Comparison of ENCODE assay signal across 8 cellular contexts in the genomic region with DNA sequence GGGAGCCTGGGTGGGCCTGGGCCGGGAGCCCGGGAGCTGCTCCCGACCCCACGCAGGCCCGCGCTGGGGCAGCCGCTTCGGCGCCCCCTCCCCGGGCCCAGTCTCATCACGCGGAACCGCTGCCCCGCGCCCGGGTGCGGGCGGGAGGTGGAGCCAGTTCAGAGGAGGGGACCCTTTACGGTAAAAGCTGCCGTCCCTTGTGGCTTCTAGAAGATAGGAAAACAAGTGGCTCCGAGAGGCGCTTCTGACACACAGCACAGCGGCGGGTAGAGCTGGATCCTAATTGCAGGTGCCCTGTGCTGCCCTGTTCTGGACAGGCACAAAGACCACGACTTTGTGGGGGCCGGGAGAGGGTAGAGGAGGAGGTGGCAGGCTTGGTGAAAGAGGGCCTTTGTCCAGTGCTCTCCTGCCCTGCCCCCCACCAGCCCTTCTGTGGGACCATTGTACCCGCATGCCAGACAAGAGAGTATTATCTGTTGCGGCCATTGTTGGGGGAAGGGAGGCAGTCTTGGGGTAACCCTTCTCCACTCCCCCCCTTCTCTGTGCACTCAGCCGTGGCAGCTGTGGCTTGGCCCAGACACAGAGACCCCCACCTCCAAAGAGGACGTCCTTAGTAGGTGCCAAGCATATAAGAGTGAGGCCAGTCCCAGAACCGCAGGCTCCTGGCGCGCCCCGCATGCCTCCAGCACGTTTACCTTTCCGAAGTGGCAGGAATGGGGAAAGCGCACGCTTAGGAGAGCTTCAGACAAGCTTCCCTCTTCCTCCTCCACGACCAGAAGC. TPM values are rescaled to one million over a fixed set of nuclear protein-coding genes. Genes with fewer than 3 reads are reported as not detected.
A peak's percentile ranks its signal among the peaks of the same experiment; 100 is the strongest.
DNase-seq lines count a peak whose midpoint lies in the region; ATAC-seq, FAIRE-seq and TF ChIP-seq lines count a peak whose summit lies in the region.

No MANE protein-coding gene starts in this region.

- WGBS in HepG2 (ENCODE audit: low lambda C conversion rate), result 33% methylated on average over 23 of the region's 39 CpGs

- H3K4me3 Mint-ChIP-seq in T-helper 1 cell treated with Interleukin-12 subunit alpha and Interleukin-12 subunit beta and Interleukin-4 antibody, amounts not matched to agents 30 μg/mL and 1 μg/mL, for 36 hours, result peak overlapping the region; percentile 85

- H3K4me2 ChIP-seq in HepG2 (ENCODE audit: low read depth, low read length), result peak overlapping the region; percentile 90

- H3K36me3 Mint-ChIP-seq in T-helper 1 cell treated with Interleukin-12 subunit alpha and Interleukin-12 subunit beta and Interleukin-4 antibody, amounts not matched to agents 30 μg/mL and 1 μg/mL, for 36 hours (ENCODE audit: low read depth), result peaks cover 16% of the 10 kb centered on the region

- H3K36me3 ChIP-seq in ES-I3 (ENCODE audit: insufficient read depth, low read length), result peaks cover 4% of the 10 kb centered on the region; the same call in 1 of the 2 replicates
- no peaks in the 10 kb centered on the region for H3K36me3 ChIP-seq in breast epithelium
- peaks cover 14 to 32% of the 10 kb centered on the region in 2 experiments for H3K36me3 ChIP-seq in HepG2 (replicated peaks in 1 of 2; ENCODE audit: control insufficient read depth in 1 of 2, insufficient read depth in 2 of 2, low read length in 2 of 2)

- POLR2A ChIA-PET in HepG2 (lab: Yijun Ruan, JAX), result interaction anchor here (0.9 to 9.0 kb wide), 17 partner anchors 8 to 281 kb away, joined by 3 to 180 read pairs (median 5); a partner anchor contains a TSS

- TF ChIP-seq EP300 in HepG2 (IDR thresholded peaks at IDR 0.05; ENCODE audit: low read depth in 2 of 2, low read length in 2 of 2), result peak; percentile 39 to 48; a peak in 1 of 4 replicates
- TF ChIP-seq EP300 in HepG2 (CRISPR knock-in tag; IDR thresholded peaks at IDR 0.05; ENCODE audit: borderline replicate concordance), result peak; percentile 61; the same call in 1 of the 2 replicates

- in situ Hi-C loops in HepG2 (cut with HindIII; ENCODE audit: extremely low pct_ligation_motif_present, low pct_unique_long_range_greater_than_20kb), result loop anchor here (5.0 kb wide), 1 partner anchor 50 kb away; a partner anchor contains a TSS

- TF ChIP-seq POLR2A in breast epithelium (IDR thresholded peaks at IDR 0.05), result no peak
- TF ChIP-seq POLR2A in HepG2 (IDR thresholded peaks at IDR 0.05; ENCODE audit: insufficient read depth in 1 of 2, low read depth in 2 of 2, low read length in 2 of 2), result peak; percentile 41 to 86; a peak in 3 of 4 replicates

- CTCF ChIA-PET in HepG2 (lab: Yijun Ruan, JAX; ENCODE audit: low intra/inter-chr PET ratio, low total read pairs), result no interaction called here

- H3K9ac ChIP-seq in ES-I3 (ENCODE audit: low read depth, low read length) (peak overlapping the region; percentile 72), HepG2 (ENCODE audit: insufficient read depth, low read depth, low read length) (peak overlapping the region; percentile 98)

- H3K4me1 Mint-ChIP-seq in T-helper 1 cell treated with Interleukin-12 subunit alpha and Interleukin-12 subunit beta and Interleukin-4 antibody, amounts not matched to agents 30 μg/mL and 1 μg/mL, for 36 hours (ENCODE audit: low read depth), result peaks cover 26% of the 10 kb centered on the region

- H3K9me3 ChIP-seq in ES-I3 (ENCODE audit: control insufficient read depth, insufficient read depth, low read length) (no peaks in the 10 kb centered on the region), breast epithelium (no peaks in the 10 kb centered on the region), HepG2 (ENCODE audit: low read length) (no peaks in the 10 kb centered on the region)

- H3K27me3 ChIP-seq in breast epithelium, result no peaks in the 10 kb centered on the region
- H3K27me3 ChIP-seq in HepG2 (ENCODE audit: control insufficient read depth in 1 of 2, insufficient read depth in 2 of 2, low read length in 2 of 2), result peaks cover 0 to 5% of the 10 kb centered on the region in 2 experiments; a peak in 2 of 5 replicates

- peak; percentile 21 for FAIRE-seq in HepG2 (lab: Jason Lieb, UNC)
- no peak for FAIRE-seq in HTR-8/SVneo (lab: Jason Lieb, UNC)

- H4K20me1 ChIP-seq in HepG2 (ENCODE audit: insufficient read depth, low read length), result peaks cover 6% of the 10 kb centered on the region; the same call in 1 of the 2 replicates

- peaks cover 40% of the 10 kb centered on the region for H3K79me2 ChIP-seq in HepG2 (ENCODE audit: insufficient read depth, low read length)

- no peak for TF ChIP-seq RAD21 in HepG2 (CRISPR knock-in tag; IDR thresholded peaks at IDR 0.05)

- no peaks in the 10 kb centered on the region for H3K9me3 Mint-ChIP-seq in T-helper 1 cell treated with Interleukin-12 subunit alpha and Interleukin-12 subunit beta and Interleukin-4 antibody, amounts not matched to agents 30 μg/mL and 1 μg/mL, for 36 hours

- peak; percentile 25 for ATAC-seq in HepG2

- DNase-seq in HFF-Myc (ENCODE audit: extremely low read depth, low read depth), result no peak
- no peak for DNase-seq in breast epithelium (ENCODE audit: low spot score in 2 of 2)
- DNase-seq in HepG2 (ENCODE audit: low spot score), result peak; percentile 82
- peak; percentile 43 for DNase-seq in stimulated activated CD4-positive, alpha-beta T cell treated with anti-CD3 and anti-CD28 coated beads, Interleukin-4, amount 100 ng/mL, for 24 hours
- no peak for DNase-seq in HTR-8/SVneo (ENCODE audit: insufficient read length, low spot score)
- no peak for DNase-seq in NCI-H524 (lab: John Stamatoyannopoulos, UW)

- intact Hi-C loops in breast epithelium (cut with DNase I; ENCODE audit: low total_unique reads), result loop anchor here (10.0 kb wide), 2 partner anchors 57 to 137 kb away; a partner anchor contains a TSS
- intact Hi-C loops in HepG2 (cut with micrococcal nuclease; ENCODE audit: unreplicated experiment), result no loop called here

- H3K27ac ChIP-seq in breast epithelium, result peak overlapping the region; percentile 90 to 91
- peak overlapping the region; percentile 83 for H3K27ac ChIP-seq in HepG2 (ENCODE audit: extremely low read length, insufficient read depth, low read length)

- TF ChIP-seq CTCF in HFF-Myc (IDR thresholded peaks at IDR 0.05; ENCODE audit: low read depth, low read length, missing control alignments) (no peak), breast epithelium (IDR thresholded peaks at IDR 0.05) (no peak), HepG2 (CRISPR knock-in tag; IDR thresholded peaks at IDR 0.05) (0 out of 2 replicates have a peak, but pooled peaks have one; percentile 8)

- no peak overlapping the region for H2AFZ ChIP-seq in HepG2 (ENCODE audit: low read length)

- BruUV-seq in HepG2 (replicated peaks; lab: Mats Ljungman, UMichigan), result TSS peak; percentile 53

- H3K27me3 Mint-ChIP-seq in T-helper 1 cell treated with Interleukin-12 subunit alpha and Interleukin-12 subunit beta and Interleukin-4 antibody, amounts not matched to agents 30 μg/mL and 1 μg/mL, for 36 hours (ENCODE audit: low read depth), result no peaks in the 10 kb centered on the region

- H3K4me1 ChIP-seq in ES-I3 (ENCODE audit: insufficient read depth, low read length) (peaks cover 6% of the 10 kb centered on the region; the same call in 1 of the 2 replicates), breast epithelium (peaks cover 5 to 21% of the 10 kb centered on the region in 2 donors), HepG2 (ENCODE audit: insufficient read depth, low read length) (peaks cover 61% of the 10 kb centered on the region)

- peak overlapping the region; percentile 85 for H3K4me3 ChIP-seq in HFF-Myc (replicated peaks; ENCODE audit: low read depth, low read length)
- H3K4me3 ChIP-seq in breast epithelium, result peak overlapping the region; percentile 92 to 94 (median 92)
- peak overlapping the region; percentile 92 to 96 (median 93) for H3K4me3 ChIP-seq in HepG2 (replicated peaks in 1 of 3; ENCODE audit: insufficient read depth in 1 of 3, low read depth in 2 of 3, low read length in 3 of 3)

- peak overlapping the region; percentile 77 for H3K27ac Mint-ChIP-seq in T-helper 1 cell treated with Interleukin-12 subunit alpha and Interleukin-12 subunit beta and Interleukin-4 antibody, amounts not matched to agents 30 μg/mL and 1 μg/mL, for 36 hours

RNA-seq across cellular contexts. Expression of a gene that starts 0.7 kb away (rescaled TPM):
- total RNA-seq in breast epithelium, result 10 to 100 TPM; 51.8 to 55.5 (median 53.7) TPM
- 161 and 170 TPM in 2 replicates for total RNA-seq in HepG2 (2016; rRNA removed; fragmentation: Illumina TruSeq; extraction: Trizol)
- 13.1 and 14.4 TPM in 2 replicates for total RNA-seq in HepG2 (2016; cell fraction: cytosol; rRNA removed; fragmentation: Illumina TruSeq; extraction: Trizol; ENCODE audit: low read depth)
- 142 and 170 TPM in 2 replicates for total RNA-seq in HepG2 (2016; cell fraction: insoluble cytoplasmic fraction; rRNA removed; fragmentation: Illumina TruSeq; extraction: Trizol)
- total RNA-seq in HepG2 (2016; cell fraction: membrane; rRNA removed; fragmentation: Illumina TruSeq; extraction: Trizol), result 61.3 and 66.7 TPM in 2 replicates
- total RNA-seq in HepG2 (2016; cell fraction: nucleus; rRNA removed; fragmentation: Illumina TruSeq; extraction: Trizol), result 95.4 and 98.2 TPM in 2 replicates
- polyA plus RNA-seq in HepG2 (2011; rRNA removed), result 97.2 and 105 TPM in 2 replicates
- 67.5 and 85.5 TPM in 2 replicates for polyA plus RNA-seq in HepG2 (2011; cell fraction: cytosol; rRNA removed)
- polyA plus RNA-seq in HepG2 (2011; cell fraction: nucleus; rRNA removed), result 104 and 124 TPM in 2 replicates
- polyA plus RNA-seq in HepG2 (2012), result 42.6 and 44.3 TPM in 2 replicates
- 18.7 and 20.0 TPM in 2 replicates for polyA plus RNA-seq in HepG2 (2016; cell fraction: cytosol; fragmentation: Illumina TruSeq; extraction: Trizol; ENCODE audit: low read depth)
- 172 and 192 TPM in 2 replicates for polyA plus RNA-seq in HepG2 (2016; cell fraction: insoluble cytoplasmic fraction; fragmentation: Illumina TruSeq; extraction: Trizol; ENCODE audit: low read depth)
- 49.0 TPM in 2 replicates for polyA plus RNA-seq in HepG2 (2016; cell fraction: membrane; fragmentation: Illumina TruSeq; extraction: Trizol; ENCODE audit: low read depth)
- 178 and 180 TPM in 2 replicates for polyA plus RNA-seq in HepG2 (2016; cell fraction: nucleus; fragmentation: Illumina TruSeq; extraction: Trizol; ENCODE audit: insufficient read depth, low read depth)
- 256 and 859 TPM in 2 replicates for polyA minus RNA-seq in HepG2 (2011; rRNA and poly(A)+ RNA removed; ENCODE audit: low replicate concordance)
- polyA minus RNA-seq in HepG2 (2011; cell fraction: cytosol; rRNA and poly(A)+ RNA removed), result 126 and 130 TPM in 2 replicates
- polyA minus RNA-seq in HepG2 (2011; cell fraction: nucleus; rRNA and poly(A)+ RNA removed), result 93.4 and 142 TPM in 2 replicates

RNA-seq across cellular contexts. Expression of a gene that starts 36.9 kb away (rescaled TPM):
- total RNA-seq in breast epithelium (1 to 10 TPM in 2 of 3 donors, under 1 TPM in 1; 0.48 to 3.2 (median 1.6) TPM), HepG2 (2016; rRNA removed; fragmentation: Illumina TruSeq; extraction: Trizol) (0.53 and 0.60 TPM in 2 replicates)
- total RNA-seq in HepG2 (2016; cell fraction: cytosol; rRNA removed; fragmentation: Illumina TruSeq; extraction: Trizol; ENCODE audit: low read depth), result 0.18 TPM in 1 of 2 replicates, not detected in the other
- total RNA-seq in HepG2 (2016; cell fraction: insoluble cytoplasmic fraction; rRNA removed; fragmentation: Illumina TruSeq; extraction: Trizol), result 0.41 and 0.92 TPM in 2 replicates
- total RNA-seq in HepG2 (2016; cell fraction: membrane; rRNA removed; fragmentation: Illumina TruSeq; extraction: Trizol), result 0.09 and 0.28 TPM in 2 replicates
- 0.37 and 1.4 TPM in 2 replicates for total RNA-seq in HepG2 (2016; cell fraction: nucleus; rRNA removed; fragmentation: Illumina TruSeq; extraction: Trizol)
- polyA plus RNA-seq in HepG2 (2011; rRNA removed), result 0.48 and 0.73 TPM in 2 replicates
- polyA plus RNA-seq in HepG2 (2011; cell fraction: cytosol; rRNA removed), result 0.15 and 0.35 TPM in 2 replicates
- 0.88 and 1.5 TPM in 2 replicates for polyA plus RNA-seq in HepG2 (2011; cell fraction: nucleus; rRNA removed)
- polyA plus RNA-seq in HepG2 (2012), result 0.57 and 0.59 TPM in 2 replicates
- 0.10 TPM in 1 of 2 replicates, not detected in the other for polyA plus RNA-seq in HepG2 (2016; cell fraction: cytosol; fragmentation: Illumina TruSeq; extraction: Trizol; ENCODE audit: low read depth)
- 0.72 and 1.5 TPM in 2 replicates for polyA plus RNA-seq in HepG2 (2016; cell fraction: insoluble cytoplasmic fraction; fragmentation: Illumina TruSeq; extraction: Trizol; ENCODE audit: low read depth)
- 0.08 TPM in 1 of 2 replicates, not detected in the other for polyA plus RNA-seq in HepG2 (2016; cell fraction: membrane; fragmentation: Illumina TruSeq; extraction: Trizol; ENCODE audit: low read depth)
- polyA plus RNA-seq in HepG2 (2016; cell fraction: nucleus; fragmentation: Illumina TruSeq; extraction: Trizol; ENCODE audit: insufficient read depth, low read depth), result 0.74 and 1.3 TPM in 2 replicates
- 0.48 TPM in 1 of 2 replicates, not detected in the other for polyA minus RNA-seq in HepG2 (2011; rRNA and poly(A)+ RNA removed; ENCODE audit: low replicate concordance)
- polyA minus RNA-seq in HepG2 (2011; cell fraction: cytosol; rRNA and poly(A)+ RNA removed), result not detected in 2 replicates
- polyA minus RNA-seq in HepG2 (2011; cell fraction: nucleus; rRNA and poly(A)+ RNA removed), result 1.3 and 4.0 TPM in 2 replicates

RNA-seq across cellular contexts. Expression of a gene that starts 48.6 kb away (rescaled TPM):
- total RNA-seq in breast epithelium (10 to 100 TPM; 50.1 to 84.2 (median 66.3) TPM), HepG2 (2016; rRNA removed; fragmentation: Illumina TruSeq; extraction: Trizol) (218 and 277 TPM in 2 replicates)
- total RNA-seq in HepG2 (2016; cell fraction: cytosol; rRNA removed; fragmentation: Illumina TruSeq; extraction: Trizol; ENCODE audit: low read depth), result 24.5 and 29.0 TPM in 2 replicates
- 218 and 232 TPM in 2 replicates for total RNA-seq in HepG2 (2016; cell fraction: insoluble cytoplasmic fraction; rRNA removed; fragmentation: Illumina TruSeq; extraction: Trizol)
- total RNA-seq in HepG2 (2016; cell fraction: membrane; rRNA removed; fragmentation: Illumina TruSeq; extraction: Trizol), result 75.9 and 85.9 TPM in 2 replicates
- 147 and 157 TPM in 2 replicates for total RNA-seq in HepG2 (2016; cell fraction: nucleus; rRNA removed; fragmentation: Illumina TruSeq; extraction: Trizol)
- polyA plus RNA-seq in HepG2 (2011; rRNA removed), result 111 and 143 TPM in 2 replicates
- 98.4 and 118 TPM in 2 replicates for polyA plus RNA-seq in HepG2 (2011; cell fraction: cytosol; rRNA removed)
- 94.3 and 115 TPM in 2 replicates for polyA plus RNA-seq in HepG2 (2011; cell fraction: nucleus; rRNA removed)
- 93.3 and 115 TPM in 2 replicates for polyA plus RNA-seq in HepG2 (2012)
- 12.6 and 14.2 TPM in 2 replicates for polyA plus RNA-seq in HepG2 (2016; cell fraction: cytosol; fragmentation: Illumina TruSeq; extraction: Trizol; ENCODE audit: low read depth)
- 183 and 215 TPM in 2 replicates for polyA plus RNA-seq in HepG2 (2016; cell fraction: insoluble cytoplasmic fraction; fragmentation: Illumina TruSeq; extraction: Trizol; ENCODE audit: low read depth)
- polyA plus RNA-seq in HepG2 (2016; cell fraction: membrane; fragmentation: Illumina TruSeq; extraction: Trizol; ENCODE audit: low read depth), result 30.1 and 37.0 TPM in 2 replicates
- polyA plus RNA-seq in HepG2 (2016; cell fraction: nucleus; fragmentation: Illumina TruSeq; extraction: Trizol; ENCODE audit: insufficient read depth, low read depth), result 178 and 193 TPM in 2 replicates
- polyA minus RNA-seq in HepG2 (2011; rRNA and poly(A)+ RNA removed; ENCODE audit: low replicate concordance), result 364 TPM in 2 replicates
- 190 and 249 TPM in 2 replicates for polyA minus RNA-seq in HepG2 (2011; cell fraction: cytosol; rRNA and poly(A)+ RNA removed)
- 60.3 and 96.6 TPM in 2 replicates for polyA minus RNA-seq in HepG2 (2011; cell fraction: nucleus; rRNA and poly(A)+ RNA removed)

RNA-seq across cellular contexts. Expression of a gene that starts 49.9 kb away (rescaled TPM):
- total RNA-seq in breast epithelium (10 to 100 TPM; 69.7 to 73.7 (median 70.4) TPM), HepG2 (2016; rRNA removed; fragmentation: Illumina TruSeq; extraction: Trizol) (132 and 179 TPM in 2 replicates)
- total RNA-seq in HepG2 (2016; cell fraction: cytosol; rRNA removed; fragmentation: Illumina TruSeq; extraction: Trizol; ENCODE audit: low read depth), result 46.7 and 51.0 TPM in 2 replicates
- 140 and 190 TPM in 2 replicates for total RNA-seq in HepG2 (2016; cell fraction: insoluble cytoplasmic fraction; rRNA removed; fragmentation: Illumina TruSeq; extraction: Trizol)
- 65.8 and 75.9 TPM in 2 replicates for total RNA-seq in HepG2 (2016; cell fraction: membrane; rRNA removed; fragmentation: Illumina TruSeq; extraction: Trizol)
- 79.3 and 85.4 TPM in 2 replicates for total RNA-seq in HepG2 (2016; cell fraction: nucleus; rRNA removed; fragmentation: Illumina TruSeq; extraction: Trizol)
- 47.7 and 54.7 TPM in 2 replicates for polyA plus RNA-seq in HepG2 (2011; rRNA removed)
- polyA plus RNA-seq in HepG2 (2011; cell fraction: cytosol; rRNA removed), result 23.0 and 30.1 TPM in 2 replicates
- 24.7 and 29.9 TPM in 2 replicates for polyA plus RNA-seq in HepG2 (2011; cell fraction: nucleus; rRNA removed)
- polyA plus RNA-seq in HepG2 (2012), result 75.2 and 76.1 TPM in 2 replicates
- polyA plus RNA-seq in HepG2 (2016; cell fraction: cytosol; fragmentation: Illumina TruSeq; extraction: Trizol; ENCODE audit: low read depth), result 45.0 and 48.2 TPM in 2 replicates
- 221 and 228 TPM in 2 replicates for polyA plus RNA-seq in HepG2 (2016; cell fraction: insoluble cytoplasmic fraction; fragmentation: Illumina TruSeq; extraction: Trizol; ENCODE audit: low read depth)
- 64.6 and 70.7 TPM in 2 replicates for polyA plus RNA-seq in HepG2 (2016; cell fraction: membrane; fragmentation: Illumina TruSeq; extraction: Trizol; ENCODE audit: low read depth)
- polyA plus RNA-seq in HepG2 (2016; cell fraction: nucleus; fragmentation: Illumina TruSeq; extraction: Trizol; ENCODE audit: insufficient read depth, low read depth), result 97.9 and 98.9 TPM in 2 replicates
- polyA minus RNA-seq in HepG2 (2011; rRNA and poly(A)+ RNA removed; ENCODE audit: low replicate concordance), result 61.1 and 62.3 TPM in 2 replicates
- polyA minus RNA-seq in HepG2 (2011; cell fraction: cytosol; rRNA and poly(A)+ RNA removed), result 44.7 and 52.7 TPM in 2 replicates
- polyA minus RNA-seq in HepG2 (2011; cell fraction: nucleus; rRNA and poly(A)+ RNA removed), result 116 and 129 TPM in 2 replicates

RNA-seq across cellular contexts. Expression of a gene that starts 52.6 kb away (rescaled TPM):
- 10 to 100 TPM; 21.6 to 33.8 (median 22.5) TPM for total RNA-seq in breast epithelium
- total RNA-seq in HepG2 (2016; rRNA removed; fragmentation: Illumina TruSeq; extraction: Trizol), result 26.8 and 27.9 TPM in 2 replicates
- total RNA-seq in HepG2 (2016; cell fraction: cytosol; rRNA removed; fragmentation: Illumina TruSeq; extraction: Trizol; ENCODE audit: low read depth), result 17.3 and 18.4 TPM in 2 replicates
- 21.1 and 25.4 TPM in 2 replicates for total RNA-seq in HepG2 (2016; cell fraction: insoluble cytoplasmic fraction; rRNA removed; fragmentation: Illumina TruSeq; extraction: Trizol)
- total RNA-seq in HepG2 (2016; cell fraction: membrane; rRNA removed; fragmentation: Illumina TruSeq; extraction: Trizol), result 36.4 and 39.9 TPM in 2 replicates
- 13.2 and 14.4 TPM in 2 replicates for total RNA-seq in HepG2 (2016; cell fraction: nucleus; rRNA removed; fragmentation: Illumina TruSeq; extraction: Trizol)
- polyA plus RNA-seq in HepG2 (2011; rRNA removed), result 42.0 and 48.5 TPM in 2 replicates
- 38.1 and 38.8 TPM in 2 replicates for polyA plus RNA-seq in HepG2 (2011; cell fraction: cytosol; rRNA removed)
- 36.5 and 41.2 TPM in 2 replicates for polyA plus RNA-seq in HepG2 (2011; cell fraction: nucleus; rRNA removed)
- polyA plus RNA-seq in HepG2 (2012), result 23.6 and 24.0 TPM in 2 replicates
- 15.6 and 18.2 TPM in 2 replicates for polyA plus RNA-seq in HepG2 (2016; cell fraction: cytosol; fragmentation: Illumina TruSeq; extraction: Trizol; ENCODE audit: low read depth)
- 26.9 and 33.5 TPM in 2 replicates for polyA plus RNA-seq in HepG2 (2016; cell fraction: insoluble cytoplasmic fraction; fragmentation: Illumina TruSeq; extraction: Trizol; ENCODE audit: low read depth)
- 35.0 and 37.3 TPM in 2 replicates for polyA plus RNA-seq in HepG2 (2016; cell fraction: membrane; fragmentation: Illumina TruSeq; extraction: Trizol; ENCODE audit: low read depth)
- polyA plus RNA-seq in HepG2 (2016; cell fraction: nucleus; fragmentation: Illumina TruSeq; extraction: Trizol; ENCODE audit: insufficient read depth, low read depth), result 29.9 and 31.9 TPM in 2 replicates
- polyA minus RNA-seq in HepG2 (2011; rRNA and poly(A)+ RNA removed; ENCODE audit: low replicate concordance), result 47.3 TPM in 2 replicates
- 15.6 and 18.5 TPM in 2 replicates for polyA minus RNA-seq in HepG2 (2011; cell fraction: cytosol; rRNA and poly(A)+ RNA removed)
- polyA minus RNA-seq in HepG2 (2011; cell fraction: nucleus; rRNA and poly(A)+ RNA removed), result 15.3 and 17.8 TPM in 2 replicates

Comparison
In these comparisons a context has a peak if more than half of its experiments do, and no peak if none do; other contexts are left out.
1. DNase-seq: peak in HepG2 (single experiment) and stimulated activated CD4-positive, alpha-beta T cell treated with anti-CD3 and anti-CD28 coated beads, Interleukin-4, amount 100 ng/mL, for 24 hours (single experiment); none in HFF-Myc (single experiment), breast epithelium (0 of 2), HTR-8/SVneo (single experiment) and NCI-H524 (0 of 2).
2. Peak in every context shown above with its lines, with median percentiles within 50 percentile points of each other: H3K4me3 ChIP-seq.